In the genomic region with DNA sequence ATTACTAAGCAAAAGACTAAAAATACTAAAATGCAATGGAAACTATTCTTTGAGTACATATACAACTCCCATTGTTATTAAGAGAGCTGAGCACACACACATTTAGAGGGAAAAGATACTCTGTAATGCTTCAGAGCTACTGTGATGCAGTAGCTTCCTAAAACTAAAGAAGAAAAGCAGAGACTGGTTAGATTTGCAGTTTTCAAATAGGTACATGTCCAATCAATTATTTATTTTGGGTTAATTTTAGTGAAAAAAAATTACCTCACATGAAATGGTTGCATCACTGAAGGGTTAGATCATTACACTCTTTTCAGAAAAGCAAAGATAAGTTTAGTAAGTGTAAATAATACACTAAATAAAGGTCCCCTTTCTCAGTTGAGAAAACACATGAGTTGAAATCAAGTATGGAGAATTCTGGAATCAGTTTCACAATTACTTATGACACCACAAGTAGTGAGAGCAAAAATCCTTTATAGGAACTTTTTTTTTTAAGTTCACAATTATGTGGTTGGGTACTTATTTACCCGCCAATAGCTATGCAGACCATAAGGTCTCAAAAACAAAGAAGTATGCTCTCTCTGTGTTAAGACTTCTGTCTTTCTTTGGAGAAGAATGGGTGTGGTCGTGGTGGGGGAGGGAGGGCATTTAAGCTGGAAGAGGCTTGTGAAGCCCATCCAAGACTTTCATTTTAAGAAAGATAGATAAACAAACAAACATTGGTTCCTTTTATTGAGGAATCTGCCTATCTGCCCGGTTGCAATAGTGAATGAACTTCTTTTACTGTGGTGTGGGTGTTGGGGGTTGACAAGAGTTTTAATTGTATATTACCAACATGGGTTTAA, we compare ENCODE assay signal across 14 cellular contexts. TPM values are rescaled to one million over a fixed set of nuclear protein-coding genes. Genes with fewer than 3 reads are reported as not detected.
DNase-seq lines count a peak whose midpoint lies in the region; ATAC-seq, FAIRE-seq and TF ChIP-seq lines count a peak whose summit lies in the region.
"Had no signal": no experiment of that assay in that cellular context is flagged by ENCODE, and none has a peak within 500 bp of the region (broad histone marks: within the 10 kb centered on the region; RNA-seq: fewer than 3 reads in every experiment).

No MANE protein-coding gene starts in this region.

- no peaks in the 10 kb centered on the region for H3K9me3 ChIP-seq in CD8-positive, alpha-beta T cell (ENCODE audit: low read length)
- no peaks in the 10 kb centered on the region for H3K9me3 ChIP-seq in naive thymus-derived CD4-positive, alpha-beta T cell (ENCODE audit: control insufficient read depth in 2 of 3, low read length in 3 of 3)
- H3K9me3 ChIP-seq: prostate gland, thyroid gland had no signal

- H3K36me3 Mint-ChIP-seq in CD8-positive, alpha-beta T cell, result no peaks in the 10 kb centered on the region
- no peaks in the 10 kb centered on the region for H3K36me3 Mint-ChIP-seq in activated naive CD8-positive, alpha-beta T cell
- peaks cover 0 to 13% (median 0%) of the 10 kb centered on the region in 5 donors for H3K36me3 Mint-ChIP-seq in naive thymus-derived CD4-positive, alpha-beta T cell

- peak overlapping the region; percentile 93 for H3K27ac Mint-ChIP-seq in CD8-positive, alpha-beta T cell
- peak overlapping the region; percentile 85 for H3K27ac Mint-ChIP-seq in activated naive CD8-positive, alpha-beta T cell
- H3K27ac Mint-ChIP-seq in naive thymus-derived CD4-positive, alpha-beta T cell, result peak overlapping the region; percentile 57 to 96 (median 90)

- no peak for TF ChIP-seq CTCF in CD8-positive, alpha-beta T cell (IDR thresholded peaks at IDR 0.05)
- no peak for TF ChIP-seq CTCF in D721Med (IDR thresholded peaks at IDR 0.05; ENCODE audit: insufficient read depth, missing control alignments)

- CTCF ChIA-PET in CD8-positive, alpha-beta T cell (lab: Charles Lee), result interaction anchor here (0.6 to 1.2 kb wide), 6 partner anchors 25 to 180 kb away, joined by 3 to 4 read pairs (median 3); a partner anchor contains a TSS
- CTCF ChIA-PET in naive thymus-derived CD4-positive, alpha-beta T cell (lab: Charles Lee), result interaction anchor here (0.6 to 1.2 kb wide), 3 partner anchors 17 to 72 kb away, joined by 3 to 4 read pairs (median 3); no protein-coding TSS in a partner anchor

- no peaks in the 10 kb centered on the region for H3K36me3 ChIP-seq in CD8-positive, alpha-beta T cell (ENCODE audit: insufficient read depth, low read length)
- H3K36me3 ChIP-seq in naive thymus-derived CD4-positive, alpha-beta T cell (ENCODE audit: control insufficient read depth in 2 of 3, insufficient read depth in 3 of 3, low read length in 3 of 3), result no peaks in the 10 kb centered on the region
- H3K36me3 ChIP-seq: prostate gland, thyroid gland had no signal

- FAIRE-seq in D721Med (lab: Jason Lieb, UNC), result no peak
- FAIRE-seq: HTR-8/SVneo had no signal

- ATAC-seq in CD8-positive, alpha-beta T cell, result no peak
- ATAC-seq in HG02759 (IDR thresholded peaks at IDR 0.05; ENCODE audit: unreplicated experiment), result peak; percentile 36
- no peak for ATAC-seq in naive thymus-derived CD4-positive, alpha-beta T cell
- no peak for ATAC-seq in HG02973 (IDR thresholded peaks at IDR 0.05; ENCODE audit: unreplicated experiment)
- no peak for ATAC-seq in HG03378 (IDR thresholded peaks at IDR 0.05; ENCODE audit: unreplicated experiment)
- ATAC-seq: Right ventricle myocardium inferior had no signal

- no peak for DNase-seq in CD8-positive, alpha-beta T cell
- DNase-seq in naive thymus-derived CD4-positive, alpha-beta T cell, result no peak
- no peak for DNase-seq in D721Med (ENCODE audit: insufficient read length, low spot score)
- DNase-seq in ureter (ENCODE audit: low spot score), result no peak
- DNase-seq: NCI-H774; stimulated activated CD4-positive, alpha-beta T cell treated with anti-CD3 and anti-CD28 coated beads, Interleukin-15, amount 100 ng/mL, for 24 hours; thyroid gland had no signal

- H3K4me1 Mint-ChIP-seq in CD8-positive, alpha-beta T cell (ENCODE audit: low read depth), result peaks cover 60% of the 10 kb centered on the region
- H3K4me1 Mint-ChIP-seq in activated naive CD8-positive, alpha-beta T cell (ENCODE audit: low read depth), result peaks cover 63% of the 10 kb centered on the region
- H3K4me1 Mint-ChIP-seq in naive thymus-derived CD4-positive, alpha-beta T cell, result peaks cover 16 to 91% (median 59%) of the 10 kb centered on the region in 7 donors

- POLR2A ChIA-PET in CD8-positive, alpha-beta T cell (lab: Charles Lee), result interaction anchor here (1.2 to 3.8 kb wide), 3 partner anchors 13 to 24 kb away, joined by 5 to 14 read pairs (median 9); a partner anchor contains a TSS
- POLR2A ChIA-PET in naive thymus-derived CD4-positive, alpha-beta T cell (lab: Charles Lee), result interaction anchor here (0.6 to 3.3 kb wide), 10 partner anchors 12 to 569 kb away, joined by 3 to 33 read pairs (median 4); a partner anchor contains a TSS

- peak overlapping the region; percentile 46 for H3K4me3 Mint-ChIP-seq in CD8-positive, alpha-beta T cell
- H3K4me3 Mint-ChIP-seq in activated naive CD8-positive, alpha-beta T cell, result peak overlapping the region; percentile 18
- peak overlapping the region; percentile 10 to 77 (median 65) for H3K4me3 Mint-ChIP-seq in naive thymus-derived CD4-positive, alpha-beta T cell

- H3K27ac ChIP-seq in CD8-positive, alpha-beta T cell (ENCODE audit: low read depth, low read length), result no peak overlapping the region
- H3K27ac ChIP-seq in naive thymus-derived CD4-positive, alpha-beta T cell (ENCODE audit: low read depth, low read length), result peak overlapping the region; percentile 33
- H3K27ac ChIP-seq: prostate gland, thyroid gland had no signal

- intact Hi-C loops in CD8-positive, alpha-beta T cell (cut with DNase I, micrococcal nuclease), result loop anchor here in 1 of 2 experiments (5.0 kb wide), 1 partner anchor 38 kb away; no protein-coding TSS in a partner anchor
- intact Hi-C loops in naive thymus-derived CD4-positive, alpha-beta T cell (cut with micrococcal nuclease), result loop anchor here in 1 of 2 donors (1.0 to 2.0 kb wide), 3 partner anchors 11 to 24 kb away; no protein-coding TSS in a partner anchor

- peaks cover 25% of the 10 kb centered on the region for H3K4me1 ChIP-seq in CD8-positive, alpha-beta T cell (ENCODE audit: insufficient read depth, low read length)
- H3K4me1 ChIP-seq in naive thymus-derived CD4-positive, alpha-beta T cell (ENCODE audit: control insufficient read depth in 2 of 2, insufficient read depth in 2 of 2, low read length in 2 of 2), result peaks cover 0 to 19% of the 10 kb centered on the region in 2 donors
- H3K4me1 ChIP-seq: prostate gland had no signal

- H3K4me3 ChIP-seq in CD8-positive, alpha-beta T cell (ENCODE audit: low read depth, low read length), result no peak overlapping the region
- H3K4me3 ChIP-seq in naive thymus-derived CD4-positive, alpha-beta T cell (ENCODE audit: low read length), result no peak overlapping the region
- H3K4me3 ChIP-seq: prostate gland, thyroid gland had no signal

- H3K27me3 Mint-ChIP-seq in CD8-positive, alpha-beta T cell (ENCODE audit: low read depth), result no peaks in the 10 kb centered on the region
- no peaks in the 10 kb centered on the region for H3K27me3 Mint-ChIP-seq in activated naive CD8-positive, alpha-beta T cell
- H3K27me3 Mint-ChIP-seq in naive thymus-derived CD4-positive, alpha-beta T cell, result no peaks in the 10 kb centered on the region

- H3K27me3 ChIP-seq in CD8-positive, alpha-beta T cell (ENCODE audit: insufficient read depth, low read length), result no peaks in the 10 kb centered on the region
- H3K27me3 ChIP-seq in naive thymus-derived CD4-positive, alpha-beta T cell (ENCODE audit: control insufficient read depth in 2 of 2, insufficient read depth in 2 of 2, low read length in 2 of 2), result no peaks in the 10 kb centered on the region
- H3K27me3 ChIP-seq: thyroid gland had no signal

- no peaks in the 10 kb centered on the region for H3K9me3 Mint-ChIP-seq in CD8-positive, alpha-beta T cell
- no peaks in the 10 kb centered on the region for H3K9me3 Mint-ChIP-seq in activated naive CD8-positive, alpha-beta T cell (ENCODE audit: low read depth)
- no peaks in the 10 kb centered on the region for H3K9me3 Mint-ChIP-seq in naive thymus-derived CD4-positive, alpha-beta T cell

RNA-seq across cellular contexts. Expression of a gene that starts 25.3 kb away (rescaled TPM):
- 10 to 100 TPM; 47.5 to 48.8 TPM for total RNA-seq in CD8-positive, alpha-beta T cell
- 10 to 100 TPM; 34.3 to 43.8 (median 40.1) TPM for total RNA-seq in naive thymus-derived CD4-positive, alpha-beta T cell
- polyA plus RNA-seq in naive thymus-derived CD4-positive, alpha-beta T cell, result 1 to 10 TPM; 5.2 to 6.9 TPM
- total RNA-seq in ureter, result 23.1 TPM
